Comparison of ENCODE assay signal across 1 cellular context in genomic region chr10:113594673-113595072, GRCh38.
TF ChIP-seq lines count a peak whose summit lies in the region.

No MANE protein-coding gene starts in this region.

TF ChIP-seq in GM23338, 12 proteins besides CTCF, POLR2A, EP300 and RAD21 (continued from another document):
- TF ChIP-seq REST (IDR thresholded peaks at IDR 0.05; ENCODE audit: unreplicated experiment) = no peak
- no peak for TF ChIP-seq NANOG (IDR thresholded peaks at IDR 0.05; ENCODE audit: borderline replicate concordance)
